ENCODE assay signal across 1 cellular context in the genomic region with DNA sequence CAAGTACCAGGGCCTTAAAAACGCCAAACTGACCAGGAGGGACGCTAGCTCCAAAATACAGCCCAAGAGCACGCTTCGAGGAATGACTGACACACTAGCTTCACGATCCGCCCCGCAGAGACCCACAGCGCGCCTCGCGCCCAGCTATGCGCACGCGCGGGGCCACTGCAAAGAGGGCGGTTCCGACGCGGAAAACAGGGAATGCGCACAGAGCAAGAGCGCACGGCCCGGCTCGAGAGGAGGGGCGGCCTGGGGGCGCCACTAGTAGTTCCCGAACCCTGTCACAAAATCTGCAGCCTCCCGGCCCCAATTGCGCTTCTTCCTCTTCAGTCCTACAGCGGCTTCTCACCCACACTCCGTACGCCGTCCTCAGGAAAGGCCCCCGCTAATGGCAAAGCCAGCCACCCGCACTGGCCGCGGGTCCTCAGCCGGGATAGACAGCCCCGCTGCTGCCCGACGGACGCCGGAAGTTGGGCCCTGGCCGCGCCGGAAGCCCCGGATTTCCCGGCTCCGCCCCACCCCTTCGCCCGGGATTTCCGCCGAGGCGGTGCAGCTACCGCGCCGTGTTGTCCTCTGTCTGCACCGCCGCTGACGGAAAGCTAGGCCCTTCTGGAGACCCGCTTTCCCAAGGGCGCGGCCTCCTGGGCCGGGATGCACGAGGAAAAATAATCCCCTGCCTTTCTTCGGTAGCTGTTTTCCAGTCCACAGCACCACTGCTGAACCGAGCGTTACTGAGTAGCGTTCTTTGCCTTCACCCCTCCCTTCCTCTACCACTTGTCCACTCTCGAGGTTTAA.
TF ChIP-seq lines count a peak whose summit lies in the region.

Gene HDHD2, minus strand, starts transcription at position 472 of the 795 bp plus-strand sequence. CDS start 14,061 bp downstream, outside the sequence.

TF ChIP-seq in K562, 482 proteins besides CTCF, POLR2A, EP300 and RAD21 (continued from another document and continues in another):
- no peak for TF ChIP-seq ZNF609 (CRISPR knock-in tag; IDR thresholded peaks at IDR 0.05; ENCODE audit: borderline replicate concordance)
- peak; percentile 77 for TF ChIP-seq PHF20 (IDR thresholded peaks at IDR 0.05; ENCODE audit: partially characterized antibody)
- TF ChIP-seq, protein P1, sequence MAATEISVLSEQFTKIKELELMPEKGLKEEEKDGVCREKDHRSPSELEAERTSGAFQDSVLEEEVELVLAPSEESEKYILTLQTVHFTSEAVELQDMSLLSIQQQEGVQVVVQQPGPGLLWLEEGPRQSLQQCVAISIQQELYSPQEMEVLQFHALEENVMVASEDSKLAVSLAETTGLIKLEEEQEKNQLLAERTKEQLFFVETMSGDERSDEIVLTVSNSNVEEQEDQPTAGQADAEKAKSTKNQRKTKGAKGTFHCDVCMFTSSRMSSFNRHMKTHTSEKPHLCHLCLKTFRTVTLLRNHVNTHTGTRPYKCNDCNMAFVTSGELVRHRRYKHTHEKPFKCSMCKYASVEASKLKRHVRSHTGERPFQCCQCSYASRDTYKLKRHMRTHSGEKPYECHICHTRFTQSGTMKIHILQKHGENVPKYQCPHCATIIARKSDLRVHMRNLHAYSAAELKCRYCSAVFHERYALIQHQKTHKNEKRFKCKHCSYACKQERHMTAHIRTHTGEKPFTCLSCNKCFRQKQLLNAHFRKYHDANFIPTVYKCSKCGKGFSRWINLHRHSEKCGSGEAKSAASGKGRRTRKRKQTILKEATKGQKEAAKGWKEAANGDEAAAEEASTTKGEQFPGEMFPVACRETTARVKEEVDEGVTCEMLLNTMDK (IDR thresholded peaks at IDR 0.05; ENCODE audit: borderline replicate concordance, insufficient read depth, low read depth, low read length, poor library complexity, severe bottlenecking) = no peak
- TF ChIP-seq RBM22 (IDR thresholded peaks at IDR 0.05; ENCODE audit: low read depth, low read length, poor library complexity, severe bottlenecking) = peak; percentile 62
- no peak for TF ChIP-seq DLX4 (CRISPR knock-in tag; IDR thresholded peaks at IDR 0.05)
- no peak for TF ChIP-seq PHF21A (IDR thresholded peaks at IDR 0.05; ENCODE audit: borderline replicate concordance, low read depth)
- no peak for TF ChIP-seq ZZZ3 (IDR thresholded peaks at IDR 0.05)
- TF ChIP-seq HOMEZ (CRISPR knock-in tag; IDR thresholded peaks at IDR 0.05) = no peak
- TF ChIP-seq LARP7 (IDR thresholded peaks at IDR 0.05) = no peak
- TF ChIP-seq, protein P2, sequence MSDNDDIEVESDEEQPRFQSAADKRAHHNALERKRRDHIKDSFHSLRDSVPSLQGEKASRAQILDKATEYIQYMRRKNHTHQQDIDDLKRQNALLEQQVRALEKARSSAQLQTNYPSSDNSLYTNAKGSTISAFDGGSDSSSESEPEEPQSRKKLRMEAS (CRISPR knock-in tag; IDR thresholded peaks at IDR 0.05) = peak; percentile 53; the same call in 1 of the 2 replicates
- 0 out of 2 replicates have a peak, but pooled peaks have one; percentile 22 for TF ChIP-seq ZNF79 (CRISPR knock-in tag; IDR thresholded peaks at IDR 0.05; ENCODE audit: low read depth)
- no peak for TF ChIP-seq HEY1 (CRISPR knock-in tag; IDR thresholded peaks at IDR 0.05; ENCODE audit: borderline replicate concordance)
- no peak for TF ChIP-seq PURB (CRISPR knock-in tag; IDR thresholded peaks at IDR 0.05; ENCODE audit: low read depth)
- TF ChIP-seq RBM34 (IDR thresholded peaks at IDR 0.05; ENCODE audit: borderline replicate concordance, insufficient read depth, low read length) = no peak
- TF ChIP-seq ZNF143 (CRISPR knock-in tag; IDR thresholded peaks at IDR 0.05) = no peak
- peak; percentile 38; the same call in 1 of the 2 replicates for TF ChIP-seq RB1 (IDR thresholded peaks at IDR 0.05; ENCODE audit: low read depth)
- TF ChIP-seq IFI16 (CRISPR knock-in tag; IDR thresholded peaks at IDR 0.05) = no peak
- peak; percentile 44 for TF ChIP-seq E2F8 (IDR thresholded peaks at IDR 0.05; ENCODE audit: low read depth, partially characterized antibody)
- no peak for TF ChIP-seq ZNF778 (CRISPR knock-in tag; IDR thresholded peaks at IDR 0.05)
- TF ChIP-seq CEBPB (tag; IDR thresholded peaks at IDR 0.05) = no peak
- TF ChIP-seq ZBTB1 (CRISPR knock-in tag; IDR thresholded peaks at IDR 0.05; ENCODE audit: borderline replicate concordance, low read depth) = no peak
- TF ChIP-seq NFXL1 (CRISPR knock-in tag; IDR thresholded peaks at IDR 0.05) = no peak
- TF ChIP-seq MAZ (CRISPR knock-in tag; conservative IDR thresholded peaks at IDR 0.05 in 1 of 2, IDR thresholded peaks at IDR 0.05 in 1 of 2) = peak in 1 of 2 experiments; percentile 14; a peak in 1 of 4 replicates
- TF ChIP-seq ZBTB7A (IDR thresholded peaks at IDR 0.05; ENCODE audit: borderline replicate concordance, control insufficient read depth, low read depth, low read length) = peak; percentile 74; the same call in 1 of the 2 replicates
- no peak for TF ChIP-seq FOXP4 (CRISPR knock-in tag; IDR thresholded peaks at IDR 0.05; ENCODE audit: borderline replicate concordance)
- TF ChIP-seq CEBPG (CRISPR knock-in tag; IDR thresholded peaks at IDR 0.05) = no peak
- TF ChIP-seq CEBPG (tag; conservative IDR thresholded peaks at IDR 0.05 in 1 of 2, IDR thresholded peaks at IDR 0.05 in 1 of 2) = no peak
- TF ChIP-seq, protein P3, sequence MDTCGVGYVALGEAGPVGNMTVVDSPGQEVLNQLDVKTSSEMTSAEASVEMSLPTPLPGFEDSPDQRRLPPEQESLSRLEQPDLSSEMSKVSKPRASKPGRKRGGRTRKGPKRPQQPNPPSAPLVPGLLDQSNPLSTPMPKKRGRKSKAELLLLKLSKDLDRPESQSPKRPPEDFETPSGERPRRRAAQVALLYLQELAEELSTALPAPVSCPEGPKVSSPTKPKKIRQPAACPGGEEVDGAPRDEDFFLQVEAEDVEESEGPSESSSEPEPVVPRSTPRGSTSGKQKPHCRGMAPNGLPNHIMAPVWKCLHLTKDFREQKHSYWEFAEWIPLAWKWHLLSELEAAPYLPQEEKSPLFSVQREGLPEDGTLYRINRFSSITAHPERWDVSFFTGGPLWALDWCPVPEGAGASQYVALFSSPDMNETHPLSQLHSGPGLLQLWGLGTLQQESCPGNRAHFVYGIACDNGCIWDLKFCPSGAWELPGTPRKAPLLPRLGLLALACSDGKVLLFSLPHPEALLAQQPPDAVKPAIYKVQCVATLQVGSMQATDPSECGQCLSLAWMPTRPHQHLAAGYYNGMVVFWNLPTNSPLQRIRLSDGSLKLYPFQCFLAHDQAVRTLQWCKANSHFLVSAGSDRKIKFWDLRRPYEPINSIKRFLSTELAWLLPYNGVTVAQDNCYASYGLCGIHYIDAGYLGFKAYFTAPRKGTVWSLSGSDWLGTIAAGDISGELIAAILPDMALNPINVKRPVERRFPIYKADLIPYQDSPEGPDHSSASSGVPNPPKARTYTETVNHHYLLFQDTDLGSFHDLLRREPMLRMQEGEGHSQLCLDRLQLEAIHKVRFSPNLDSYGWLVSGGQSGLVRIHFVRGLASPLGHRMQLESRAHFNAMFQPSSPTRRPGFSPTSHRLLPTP (IDR thresholded peaks at IDR 0.05; ENCODE audit: borderline replicate concordance, extremely low read depth, insufficient read length) = no peak
- peak; percentile 48; the same call in 1 of the 2 replicates for TF ChIP-seq C11orf30 (IDR thresholded peaks at IDR 0.05; ENCODE audit: low read depth)
- TF ChIP-seq, protein P4, sequence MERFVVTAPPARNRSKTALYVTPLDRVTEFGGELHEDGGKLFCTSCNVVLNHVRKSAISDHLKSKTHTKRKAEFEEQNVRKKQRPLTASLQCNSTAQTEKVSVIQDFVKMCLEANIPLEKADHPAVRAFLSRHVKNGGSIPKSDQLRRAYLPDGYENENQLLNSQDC (CRISPR knock-in tag; IDR thresholded peaks at IDR 0.05) = no peak
- no peak for TF ChIP-seq RCOR1 (IDR thresholded peaks at IDR 0.05; ENCODE audit: borderline replicate concordance in 1 of 2, low read depth in 2 of 2, low read length in 2 of 2)
- TF ChIP-seq VEZF1 (CRISPR knock-in tag; IDR thresholded peaks at IDR 0.05) = peak; percentile 56
